Comparison of ENCODE assay signal across 13 cellular contexts in genomic region chr21:28235169-28235892, GRCh38.
DNase-seq lines count a peak whose midpoint lies in the region; ATAC-seq and TF ChIP-seq lines count a peak whose summit lies in the region.
"Had no signal": no experiment of that assay in that cellular context is flagged by ENCODE, and none has a peak within 500 bp of the region (broad histone marks: within the 10 kb centered on the region; RNA-seq: fewer than 3 reads in every experiment).

No MANE protein-coding gene starts in this region.

- no peaks in the 10 kb centered on the region for H3K27me3 ChIP-seq in AG04450 (ENCODE audit: control insufficient read depth, insufficient read depth, low read length)

- peak; percentile 98 for ATAC-seq in WTC11
- ATAC-seq in left lobe of liver, result peak; percentile 56
- no peak for ATAC-seq in HG02763 (IDR thresholded peaks at IDR 0.05; ENCODE audit: unreplicated experiment)

- POLR2A ChIA-PET in AG04450 (lab: Yijun Ruan, JAX) (no interaction called here), WTC11 (lab: Charles Lee) (no interaction called here)

- H3K4me1 Mint-ChIP-seq in WTC11, result no peaks in the 10 kb centered on the region
- no peaks in the 10 kb centered on the region for H3K4me1 Mint-ChIP-seq in activated naive CD4-positive, alpha-beta T cell treated with anti-CD3 and anti-CD28 coated beads, Interleukin-2, amount 10 ng/mL, durations not matched to agents 7 days and 5 days
- H3K4me1 Mint-ChIP-seq: B cell, IgD-negative memory B cell had no signal

- no peak overlapping the region for H3K27ac ChIP-seq in AG04450 (ENCODE audit: low read depth, low read length)

- no peaks in the 10 kb centered on the region for H3K9me3 Mint-ChIP-seq in WTC11
- H3K9me3 Mint-ChIP-seq in activated naive CD4-positive, alpha-beta T cell treated with anti-CD3 and anti-CD28 coated beads, Interleukin-2, amount 10 ng/mL, durations not matched to agents 7 days and 5 days, result no peaks in the 10 kb centered on the region
- H3K9me3 Mint-ChIP-seq: IgD-negative memory B cell; stimulated activated naive CD8-positive, alpha-beta T cell treated with anti-CD3 and anti-CD28 coated beads, Interleukin-15, Interleukin-2, amounts not matched to agents 100 ng/mL and 50 ng/mL, for 24 hours had no signal

- no peak for DNase-seq in AG04450 (ENCODE audit: low read depth, low spot score)
- DNase-seq in Kasumi-1 (lab: John Stamatoyannopoulos, UW), result peak; percentile 88 to 93
- peak; percentile 24 for DNase-seq in WTC11 (ENCODE audit: low spot score)
- no peak for DNase-seq in left lobe of liver (ENCODE audit: low spot score)
- no peak for DNase-seq in GM19238 (ENCODE audit: insufficient read length, low spot score)
- DNase-seq in amniotic stem cell (lab: John Stamatoyannopoulos, UW), result no peak
- no peak for DNase-seq in activated naive CD4-positive, alpha-beta T cell treated with anti-CD3 and anti-CD28 coated beads, Interleukin-2, amount 10 ng/mL, durations not matched to agents 7 days and 5 days
- DNase-seq: foreskin fibroblast, NCI-H446 had no signal

- no peak overlapping the region for H3K4me3 Mint-ChIP-seq in WTC11
- no peak overlapping the region for H3K4me3 Mint-ChIP-seq in activated naive CD4-positive, alpha-beta T cell treated with anti-CD3 and anti-CD28 coated beads, Interleukin-2, amount 10 ng/mL, durations not matched to agents 7 days and 5 days
- H3K4me3 Mint-ChIP-seq: B cell; IgD-negative memory B cell; stimulated activated naive CD8-positive, alpha-beta T cell treated with anti-CD3 and anti-CD28 coated beads, Interleukin-15, Interleukin-2, amounts not matched to agents 100 ng/mL and 50 ng/mL, for 24 hours had no signal

- CTCF ChIA-PET in AG04450 (lab: Charles Lee), result no interaction called here
- CTCF ChIA-PET in WTC11 (lab: Charles Lee), result interaction anchor here (0.8 to 0.9 kb wide), 3 partner anchors 14 to 476 kb away, joined by 4 to 5 read pairs (median 5); no protein-coding TSS in a partner anchor
- CTCF ChIA-PET in activated naive CD4-positive, alpha-beta T cell treated with anti-CD3 and anti-CD28 coated beads, Interleukin-2, amount 10 ng/mL, durations not matched to agents 7 days and 5 days (lab: Charles Lee), result no interaction called here

- TF ChIP-seq CTCF in AG04450 (IDR thresholded peaks at IDR 0.05; ENCODE audit: low read depth, low read length), result 0 out of 2 replicates have a peak, but pooled peaks have one; percentile 22
- TF ChIP-seq CTCF in WTC11 (IDR thresholded peaks at IDR 0.05), result no peak

- no peak overlapping the region for H3K27ac Mint-ChIP-seq in WTC11
- no peak overlapping the region for H3K27ac Mint-ChIP-seq in activated naive CD4-positive, alpha-beta T cell treated with anti-CD3 and anti-CD28 coated beads, Interleukin-2, amount 10 ng/mL, durations not matched to agents 7 days and 5 days
- H3K27ac Mint-ChIP-seq: B cell; IgD-negative memory B cell; stimulated activated naive CD8-positive, alpha-beta T cell treated with anti-CD3 and anti-CD28 coated beads, Interleukin-15, Interleukin-2, amounts not matched to agents 100 ng/mL and 50 ng/mL, for 24 hours had no signal

- H3K9me3 ChIP-seq in AG04450 (ENCODE audit: control insufficient read depth, insufficient read depth, low read length), result no peaks in the 10 kb centered on the region

- H3K27me3 Mint-ChIP-seq in WTC11 (ENCODE audit: low read depth), result no peaks in the 10 kb centered on the region
- no peaks in the 10 kb centered on the region for H3K27me3 Mint-ChIP-seq in activated naive CD4-positive, alpha-beta T cell treated with anti-CD3 and anti-CD28 coated beads, Interleukin-2, amount 10 ng/mL, durations not matched to agents 7 days and 5 days
- H3K27me3 Mint-ChIP-seq: B cell; IgD-negative memory B cell; stimulated activated naive CD8-positive, alpha-beta T cell treated with anti-CD3 and anti-CD28 coated beads, Interleukin-15, Interleukin-2, amounts not matched to agents 100 ng/mL and 50 ng/mL, for 24 hours had no signal

- no peaks in the 10 kb centered on the region for H3K36me3 Mint-ChIP-seq in WTC11
- no peaks in the 10 kb centered on the region for H3K36me3 Mint-ChIP-seq in activated naive CD4-positive, alpha-beta T cell treated with anti-CD3 and anti-CD28 coated beads, Interleukin-2, amount 10 ng/mL, durations not matched to agents 7 days and 5 days
- H3K36me3 Mint-ChIP-seq: IgD-negative memory B cell had no signal

- H3K4me3 ChIP-seq in AG04450 (ENCODE audit: low read depth, low read length), result no peak overlapping the region

TF ChIP-seq in WTC11, 78 proteins besides CTCF, POLR2A, EP300 and RAD21:
- TF ChIP-seq E2F1 (CRISPR knock-in tag; IDR thresholded peaks at IDR 0.05) (no peak), HMGA2 (CRISPR knock-in tag; IDR thresholded peaks at IDR 0.05) (no peak), STAT6 (CRISPR knock-in tag; conservative IDR thresholded peaks at IDR 0.05; ENCODE audit: low read depth) (no peak), ZNF138 (CRISPR knock-in tag; conservative IDR thresholded peaks at IDR 0.05) (no peak), SMAD4 (CRISPR knock-in tag; IDR thresholded peaks at IDR 0.05) (no peak), RELA (CRISPR knock-in tag; IDR thresholded peaks at IDR 0.05; ENCODE audit: borderline replicate concordance) (no peak), CBFB (CRISPR knock-in tag; IDR thresholded peaks at IDR 0.05; ENCODE audit: low read depth) (no peak), PRRX2 (CRISPR knock-in tag; IDR thresholded peaks at IDR 0.05) (no peak), FOXK1 (CRISPR knock-in tag; IDR thresholded peaks at IDR 0.05) (no peak), E2F4 (CRISPR knock-in tag; IDR thresholded peaks at IDR 0.05; ENCODE audit: borderline replicate concordance, low read depth) (no peak), ATF2 (CRISPR knock-in tag; IDR thresholded peaks at IDR 0.05; ENCODE audit: borderline replicate concordance, low read depth) (no peak), USF1 (CRISPR knock-in tag; IDR thresholded peaks at IDR 0.05) (no peak), ZNF219 (CRISPR knock-in tag; IDR thresholded peaks at IDR 0.05; ENCODE audit: borderline replicate concordance) (no peak)
TF ChIP-seq in WTC11: peak in this region for 0.

Comparison
In these comparisons a context has a peak if more than half of its experiments do, and no peak if none do; other contexts are left out.
1. DNase-seq: peak in Kasumi-1 (2 of 2) and WTC11 (single experiment); none in AG04450 (single experiment), left lobe of liver (single experiment), GM19238 (single experiment), amniotic stem cell (single experiment) and activated naive CD4-positive, alpha-beta T cell treated with anti-CD3 and anti-CD28 coated beads, Interleukin-2, amount 10 ng/mL, durations not matched to agents 7 days and 5 days (single experiment).